Comparison of ENCODE assay signal across 9 cellular contexts in the genomic region with DNA sequence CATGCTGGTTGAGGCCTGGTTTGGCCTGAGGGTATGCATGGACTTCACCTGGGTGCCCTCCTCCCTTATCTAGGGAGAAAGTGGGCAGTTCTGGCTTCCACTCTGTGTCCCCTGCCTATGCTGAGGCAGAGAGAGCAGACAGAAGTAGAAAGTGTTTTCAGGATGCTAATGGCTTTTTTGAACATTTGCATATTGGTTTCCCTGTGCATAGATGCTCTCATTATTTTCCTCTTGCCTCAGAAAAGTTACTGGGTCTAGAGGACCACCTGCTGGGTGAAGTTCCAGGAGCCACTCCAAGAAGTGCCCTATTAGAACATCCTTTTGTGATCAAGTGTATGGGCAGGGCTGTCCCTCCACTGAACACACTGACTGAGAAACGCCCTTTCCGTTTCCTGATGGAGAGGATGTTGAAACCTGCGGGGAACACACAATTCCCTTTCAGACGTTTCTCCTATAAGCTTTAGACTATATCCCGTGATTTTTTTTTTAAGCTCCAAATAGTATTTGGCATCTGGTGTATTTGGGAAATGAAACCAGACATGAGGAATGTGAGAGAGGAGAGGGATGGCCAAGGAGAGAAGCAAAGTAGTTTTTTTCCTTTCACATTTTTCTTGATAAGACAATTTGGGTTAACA.
DNase-seq lines count a peak whose midpoint lies in the region; ATAC-seq, FAIRE-seq and TF ChIP-seq lines count a peak whose summit lies in the region.
"Had no signal": no experiment of that assay in that cellular context is flagged by ENCODE, and none has a peak within 500 bp of the region (broad histone marks: within the 10 kb centered on the region; RNA-seq: fewer than 3 reads in every experiment).

No MANE protein-coding gene starts in this region.

- no CpG with 5 or more reads among the region's 5 CpGs for WGBS in trophoblast cell (ENCODE audit: extremely low coverage, insufficient coverage, insufficient read length)

- no peak overlapping the region for H4K8ac ChIP-seq in trophoblast cell (ENCODE audit: low read depth, low read length)

- H3K79me1 ChIP-seq in trophoblast cell (ENCODE audit: low read length): no peaks in the 10 kb centered on the region

- H3K9ac ChIP-seq in colonic mucosa (ENCODE audit: low read depth in 2 of 2, low read length in 2 of 2) (no peak overlapping the region), trophoblast cell (ENCODE audit: low read length) (no peak overlapping the region)

- H3K79me2 ChIP-seq in trophoblast cell (ENCODE audit: control insufficient read depth, insufficient read depth, low read length, poor library complexity): no peaks in the 10 kb centered on the region

- intact Hi-C loops in colonic mucosa (cut with DNase I): no loop called here

- H3K4me3 ChIP-seq in colonic mucosa (no peak overlapping the region), trophoblast cell (ENCODE audit: low read depth, low read length) (no peak overlapping the region)

- peaks cover 7% of the 10 kb centered on the region for H3K4me1 Mint-ChIP-seq in nephron progenitor cell

- no peak overlapping the region for H4K12ac ChIP-seq in trophoblast cell (ENCODE audit: low read depth, low read length)

- ATAC-seq in HG03378 (IDR thresholded peaks at IDR 0.05; ENCODE audit: unreplicated experiment) (peak; percentile 54), GM18861 (IDR thresholded peaks at IDR 0.05; ENCODE audit: unreplicated experiment) (no peak)

- DNase-seq in GM12891 (ENCODE audit: insufficient read length, low spot score) (no peak), colonic mucosa (peak; percentile 28), trophoblast cell (peak in 1 of 2 donors; percentile 45), NCI-H1417 treated with DMSO at 0.1 percent for 48 hours (lab: John Stamatoyannopoulos, UW) (no peak), nephron progenitor cell (no peak)
- no peak for DNase-seq in activated CD4-positive, CD25-positive, alpha-beta regulatory T cell treated with anti-CD3 and anti-CD28 coated beads, Interleukin-2, amount 50 U/mL, for 72 hours

- H3K23ac ChIP-seq in trophoblast cell (ENCODE audit: low read length): no peak overlapping the region

- H3K14ac ChIP-seq in trophoblast cell (ENCODE audit: low read length): no peak overlapping the region

- H2AK5ac ChIP-seq in trophoblast cell (ENCODE audit: low read length): no peak overlapping the region

- TF ChIP-seq CTCF in colonic mucosa (IDR thresholded peaks at IDR 0.05): no peak
- no peak for TF ChIP-seq CTCF in nephron progenitor cell (IDR thresholded peaks at IDR 0.05)

- H3K27ac Mint-ChIP-seq in nephron progenitor cell: no peak overlapping the region

- FAIRE-seq in GM12891 (lab: Jason Lieb, UNC): peak; percentile 9
- FAIRE-seq: colon had no signal

- TF ChIP-seq POLR2A in GM12891 (IDR thresholded peaks at IDR 0.05; ENCODE audit: low read depth, low read length): no peak

- H2BK120ac ChIP-seq in trophoblast cell (ENCODE audit: insufficient read depth, low read length, poor library complexity): no peak overlapping the region

- H2BK12ac ChIP-seq in trophoblast cell (ENCODE audit: low read length): no peak overlapping the region

- no peaks in the 10 kb centered on the region for H3K9me3 ChIP-seq in colonic mucosa
- H3K9me3 ChIP-seq in trophoblast cell (ENCODE audit: insufficient read depth, low read depth, low read length): no peaks in the 10 kb centered on the region

- H3K18ac ChIP-seq in trophoblast cell (ENCODE audit: low read length): peak overlapping the region; percentile 19

- no peak overlapping the region for H3K4me3 Mint-ChIP-seq in nephron progenitor cell

- H2BK5ac ChIP-seq in trophoblast cell (ENCODE audit: low read depth, low read length, poor library complexity): no peak overlapping the region

- H4K91ac ChIP-seq in trophoblast cell (ENCODE audit: low read depth, low read length): no peak overlapping the region

- H3K27ac ChIP-seq in colonic mucosa (no peak overlapping the region), trophoblast cell (ENCODE audit: low read depth, low read length) (no peak overlapping the region)

- H3K4me2 ChIP-seq in trophoblast cell (ENCODE audit: low read length): no peak overlapping the region

- no peak overlapping the region for H3K4ac ChIP-seq in trophoblast cell (ENCODE audit: low read depth, low read length)

- no peaks in the 10 kb centered on the region for H3K27me3 ChIP-seq in colonic mucosa
- no peaks in the 10 kb centered on the region for H3K27me3 ChIP-seq in trophoblast cell (ENCODE audit: insufficient read depth, low read length)

- peaks cover 10% of the 10 kb centered on the region for H3K36me3 Mint-ChIP-seq in nephron progenitor cell (ENCODE audit: low read depth)

- H3K9me3 Mint-ChIP-seq in nephron progenitor cell: no peaks in the 10 kb centered on the region

- peaks cover 2% of the 10 kb centered on the region for H3K27me3 Mint-ChIP-seq in nephron progenitor cell (ENCODE audit: low read depth, poor library complexity)

- H3K4me1 ChIP-seq in colonic mucosa (no peaks in the 10 kb centered on the region), trophoblast cell (ENCODE audit: control insufficient read depth in 1 of 2, insufficient read depth in 2 of 2, low read length in 2 of 2) (peaks cover 9 to 11% of the 10 kb centered on the region in 2 experiments)

- H2AFZ ChIP-seq in trophoblast cell (ENCODE audit: insufficient read depth, low read length, poor library complexity): no peak overlapping the region

- no peaks in the 10 kb centered on the region for H3K36me3 ChIP-seq in colonic mucosa
- H3K36me3 ChIP-seq in trophoblast cell (ENCODE audit: control insufficient read depth in 1 of 2, insufficient read depth in 2 of 2, low read length in 2 of 2): no peaks in the 10 kb centered on the region

TF ChIP-seq in GM12891, 5 proteins besides CTCF, POLR2A, EP300 and RAD21:
- TF ChIP-seq POU2F2 (IDR thresholded peaks at IDR 0.05; ENCODE audit: low read depth, low read length) (peak; percentile 74), POLR2AphosphoS5 (IDR thresholded peaks at IDR 0.05; ENCODE audit: low read depth, low read length) (no peak), SPI1 (IDR thresholded peaks at IDR 0.05; ENCODE audit: low read depth, low read length) (no peak), PAX5 (IDR thresholded peaks at IDR 0.05; ENCODE audit: insufficient read depth, low read length, severe bottlenecking) (no peak)
